Comparison of ENCODE assay signal across 8 cellular contexts in the genomic region with DNA sequence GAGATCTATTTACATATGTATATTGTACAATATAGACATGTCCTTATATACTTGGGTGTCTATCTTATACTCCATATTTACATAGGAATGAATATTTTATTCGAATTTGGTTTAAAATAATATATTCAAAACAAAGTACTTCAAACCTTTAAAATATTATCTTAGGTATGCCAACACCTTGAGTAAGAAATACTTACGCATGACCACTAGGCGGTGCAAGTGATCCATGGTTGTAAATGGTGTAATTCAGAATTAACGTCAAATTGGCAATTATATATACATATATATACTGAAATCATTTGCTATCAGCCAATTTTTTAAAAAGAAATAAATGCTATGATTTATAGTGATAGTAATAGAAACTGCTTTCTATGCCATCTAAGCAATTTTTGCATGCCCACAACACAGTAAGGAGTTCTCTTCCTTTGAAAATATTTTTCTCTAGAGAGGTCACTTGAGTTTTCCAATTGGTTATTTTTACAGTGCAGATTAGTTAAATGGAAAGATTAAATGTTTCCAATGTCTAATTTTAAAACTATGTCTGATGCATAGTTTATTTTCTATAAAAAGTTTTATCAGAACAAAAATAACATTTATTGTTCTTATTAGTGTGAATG. TPM values are rescaled to one million over a fixed set of nuclear protein-coding genes. Genes with fewer than 3 reads are reported as not detected.
DNase-seq lines count a peak whose midpoint lies in the region; ATAC-seq and TF ChIP-seq lines count a peak whose summit lies in the region.

No MANE protein-coding gene starts in this region.

- H2BK20ac ChIP-seq in H9 (ENCODE audit: low read depth, low read length, poor library complexity, severe bottlenecking), result no peak overlapping the region

- no peak overlapping the region for H3K4me3 Mint-ChIP-seq in H9
- no peak overlapping the region for H3K4me3 Mint-ChIP-seq in activated CD4-positive, alpha-beta memory T cell treated with anti-CD3 and anti-CD28 coated beads for 36 hours

- no peaks in the 10 kb centered on the region for H3K79me1 ChIP-seq in H9 (ENCODE audit: insufficient read depth, low read depth, low read length, poor library complexity, severe bottlenecking)

- H2BK120ac ChIP-seq in H9 (ENCODE audit: low read depth, low read length, poor library complexity, severe bottlenecking), result no peak overlapping the region

- intact Hi-C loops in activated CD4-positive, alpha-beta memory T cell treated with anti-CD3 and anti-CD28 coated beads for 36 hours (cut with micrococcal nuclease), result loop anchor here (5.0 kb wide), 1 partner anchor 384 kb away; no protein-coding TSS in a partner anchor
- intact Hi-C loops in esophagus squamous epithelium (cut with DNase I) (no loop called here), left ventricle myocardium superior (cut with micrococcal nuclease) (no loop called here)

- H3K27me3 Mint-ChIP-seq in H9 (ENCODE audit: low read depth), result no peaks in the 10 kb centered on the region
- H3K27me3 Mint-ChIP-seq in activated CD4-positive, alpha-beta memory T cell treated with anti-CD3 and anti-CD28 coated beads for 36 hours, result no peaks in the 10 kb centered on the region

- TF ChIP-seq CTCF in H9 (conservative IDR thresholded peaks at IDR 0.05), result peak; percentile 93
- TF ChIP-seq CTCF in esophagus squamous epithelium (IDR thresholded peaks at IDR 0.05), result peak; percentile 30 to 86 (median 74)

- no peak overlapping the region for H3K4me2 ChIP-seq in H9 (ENCODE audit: insufficient read depth, insufficient read length, low read length)

- H2AK5ac ChIP-seq in H9 (ENCODE audit: insufficient read length, low read length), result no peak overlapping the region

- no peak overlapping the region for H3K23ac ChIP-seq in H9 (ENCODE audit: insufficient read length, low read depth, low read length)

- POLR2A ChIA-PET in activated CD4-positive, alpha-beta memory T cell treated with anti-CD3 and anti-CD28 coated beads for 36 hours (lab: Charles Lee), result no interaction called here

- H3K4me1 ChIP-seq in H9 (ENCODE audit: insufficient read depth, low read length), result no peaks in the 10 kb centered on the region; the same call in 1 of the 2 replicates
- H3K4me1 ChIP-seq in esophagus squamous epithelium, result peaks cover 0 to 35% (median 0%) of the 10 kb centered on the region in 3 donors

- H2BK5ac ChIP-seq in H9 (ENCODE audit: insufficient read length, low read length), result no peak overlapping the region

- H4K8ac ChIP-seq in H9 (replicated peaks; ENCODE audit: insufficient read length, low read depth, low read length), result no peak overlapping the region

- H3K27ac Mint-ChIP-seq in H9, result no peak overlapping the region
- no peak overlapping the region for H3K27ac Mint-ChIP-seq in activated CD4-positive, alpha-beta memory T cell treated with anti-CD3 and anti-CD28 coated beads for 36 hours

- no peaks in the 10 kb centered on the region for H3K36me3 ChIP-seq in esophagus squamous epithelium

- H3K18ac ChIP-seq in H9 (ENCODE audit: insufficient read length, low read depth, low read length), result no peak overlapping the region

- H4K5ac ChIP-seq in H9 (ENCODE audit: insufficient read length, low read depth, low read length), result no peak overlapping the region

- H3K27me3 ChIP-seq in H9 (ENCODE audit: insufficient read depth, low read length), result no peaks in the 10 kb centered on the region
- H3K27me3 ChIP-seq in esophagus squamous epithelium, result no peaks in the 10 kb centered on the region

- no peaks in the 10 kb centered on the region for H3K79me2 ChIP-seq in H9 (ENCODE audit: insufficient read depth, low read length)

- WGBS in H9 (ENCODE audit: extremely low coverage, insufficient read length, low lambda C conversion rate), result no CpG with 5 or more reads among the region's 4 CpGs
- WGBS in esophagus squamous epithelium, 2 donors, result 2 to 4% methylated on average over 4 of the region's 4 CpGs

- H3K4me3 ChIP-seq in esophagus squamous epithelium, result no peak overlapping the region

- H2BK15ac ChIP-seq in H9 (ENCODE audit: low read depth, low read length), result no peak overlapping the region

- no peak for TF ChIP-seq POLR2A in esophagus squamous epithelium (IDR thresholded peaks at IDR 0.05)

- no peak overlapping the region for H3K56ac ChIP-seq in H9 (ENCODE audit: insufficient read length, low read depth, low read length)

- H3K36me3 Mint-ChIP-seq in H9 (ENCODE audit: insufficient read depth in 1 of 3, low read depth in 3 of 3), result no peaks in the 10 kb centered on the region
- no peaks in the 10 kb centered on the region for H3K36me3 Mint-ChIP-seq in activated CD4-positive, alpha-beta memory T cell treated with anti-CD3 and anti-CD28 coated beads for 36 hours

- no peak overlapping the region for H2AFZ ChIP-seq in H9 (ENCODE audit: low read length)

- H3K23me2 ChIP-seq in H9 (ENCODE audit: insufficient read length, low read depth, low read length, poor library complexity, severe bottlenecking), result no peaks in the 10 kb centered on the region

- no peaks in the 10 kb centered on the region for H4K20me1 ChIP-seq in H9 (ENCODE audit: control insufficient read depth, insufficient read depth, insufficient read length)

- peak; percentile 11 for DNase-seq in DMS114 treated with DMSO at 0.1 percent for 48 hours (lab: John Stamatoyannopoulos, UW; ENCODE audit: unreplicated experiment)
- no peak for DNase-seq in H9
- DNase-seq in NCI-H2227 (lab: John Stamatoyannopoulos, UW; ENCODE audit: unreplicated experiment), result peak; percentile 57
- DNase-seq in activated CD4-positive, alpha-beta memory T cell treated with anti-CD3 and anti-CD28 coated beads for 36 hours, result peak; percentile 50
- no peak for DNase-seq in esophagus squamous epithelium (lab: John Stamatoyannopoulos, UW)
- DNase-seq in putamen (ENCODE audit: low spot score), result peak; percentile 24
- DNase-seq in NCI-H187 (lab: John Stamatoyannopoulos, UW), result no peak
- no peak for DNase-seq in left ventricle myocardium superior

- no peak overlapping the region for H3K14ac ChIP-seq in H9 (ENCODE audit: insufficient read depth, low read length)

- H4K91ac ChIP-seq in H9 (ENCODE audit: insufficient read length, low read depth, low read length), result no peak overlapping the region

- H3K4ac ChIP-seq in H9 (ENCODE audit: low read depth, low read length), result no peak overlapping the region

- no peak for ATAC-seq in left ventricle myocardium superior

- CTCF ChIA-PET in activated CD4-positive, alpha-beta memory T cell treated with anti-CD3 and anti-CD28 coated beads for 36 hours (lab: Charles Lee), result interaction anchor here (0.7 to 0.8 kb wide), 2 partner anchors 20 to 187 kb away, joined by 3 read pairs; no protein-coding TSS in a partner anchor

- no peak overlapping the region for H3K9ac ChIP-seq in H9 (ENCODE audit: extremely low read depth, insufficient read length, low read length)

- H3K9me3 Mint-ChIP-seq in H9, result no peaks in the 10 kb centered on the region
- no peaks in the 10 kb centered on the region for H3K9me3 Mint-ChIP-seq in activated CD4-positive, alpha-beta memory T cell treated with anti-CD3 and anti-CD28 coated beads for 36 hours

- H3K4me1 Mint-ChIP-seq in H9, result peaks cover 8% of the 10 kb centered on the region in 2 experiments
- H3K4me1 Mint-ChIP-seq in activated CD4-positive, alpha-beta memory T cell treated with anti-CD3 and anti-CD28 coated beads for 36 hours (ENCODE audit: low read depth), result peaks cover 5% of the 10 kb centered on the region

- H3T11ph ChIP-seq in H9 (ENCODE audit: low read length), result no peak overlapping the region

- H3K27ac ChIP-seq in H9 (ENCODE audit: insufficient read length, low read depth, low read length) (no peak overlapping the region), esophagus squamous epithelium (no peak overlapping the region)

- no peak overlapping the region for H2BK12ac ChIP-seq in H9 (ENCODE audit: insufficient read length, low read depth, low read length)

- H3K9me3 ChIP-seq in H9 (ENCODE audit: control insufficient read depth, low read depth, low read length) (no peaks in the 10 kb centered on the region), esophagus squamous epithelium (no peaks in the 10 kb centered on the region)

RNA-seq across cellular contexts. Expression of a gene that starts 37.5 kb away (rescaled TPM):
- total RNA-seq in H9 (2021) (15.6 and 17.3 TPM in 2 replicates), esophagus squamous epithelium (10 to 100 TPM; 14.1 to 43.1 (median 30.2) TPM), left ventricle myocardium superior (18.7 TPM)
- total RNA-seq in activated CD4-positive, alpha-beta memory T cell treated with anti-CD3 and anti-CD28 coated beads for 36 hours, result 10 to 100 TPM in 1 of 2 experiments, 1 to 10 TPM in 1; 9.1 to 10.4 TPM

Comparison
In these comparisons a context has a peak if more than half of its experiments do, and no peak if none do; other contexts are left out.
1. DNase-seq: peak in DMS114 treated with DMSO at 0.1 percent for 48 hours (single experiment), NCI-H2227 (single experiment), activated CD4-positive, alpha-beta memory T cell treated with anti-CD3 and anti-CD28 coated beads for 36 hours (single experiment) and putamen (single experiment); none in H9 (single experiment), esophagus squamous epithelium (single experiment), NCI-H187 (0 of 2) and left ventricle myocardium superior (single experiment).